Comparison of ENCODE assay signal across 15 cellular contexts in the genomic region with DNA sequence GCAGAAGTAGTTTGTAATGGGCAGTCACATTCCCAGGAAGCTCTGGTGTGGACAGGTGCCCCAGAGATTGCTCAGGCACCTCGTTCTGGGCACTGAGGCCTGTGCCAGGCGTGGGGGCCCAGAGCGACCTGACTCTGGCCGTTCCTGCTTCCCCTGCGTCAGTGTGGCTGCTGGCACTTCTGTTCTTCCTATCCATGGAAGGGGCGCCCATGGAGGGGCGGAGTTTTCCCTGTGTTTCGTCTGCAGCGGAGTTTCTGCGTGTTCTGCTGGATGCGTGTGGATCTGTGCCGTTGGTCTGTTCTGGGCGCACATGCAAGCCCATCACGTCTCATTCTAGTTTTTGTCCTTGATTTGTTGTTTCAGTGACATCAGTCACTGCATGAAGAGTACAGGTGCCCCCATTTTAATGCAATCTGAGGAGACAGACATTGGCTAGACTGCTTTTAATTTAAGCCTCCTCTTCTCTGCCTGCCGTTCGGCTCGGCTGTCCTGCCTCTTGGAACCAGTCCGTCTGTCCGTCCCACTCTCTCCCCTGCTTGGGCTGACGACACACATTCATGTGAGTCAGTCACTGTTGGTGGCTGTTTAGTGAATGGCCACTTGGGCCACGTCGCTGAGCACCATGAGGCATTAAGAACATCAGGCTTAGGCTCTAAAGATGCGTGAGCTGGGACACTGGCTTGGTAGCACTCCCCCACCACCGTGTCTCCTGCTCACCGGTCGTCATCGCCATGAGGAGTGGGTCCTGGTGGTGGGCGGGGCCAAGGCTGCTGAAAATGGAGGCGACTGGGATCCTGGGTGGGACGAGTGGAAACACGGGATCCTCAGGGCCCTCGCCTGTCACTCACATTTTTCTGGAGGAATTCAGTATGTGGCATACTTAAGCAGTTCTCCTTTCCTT.
DNase-seq lines count a peak whose midpoint lies in the region; ATAC-seq and TF ChIP-seq lines count a peak whose summit lies in the region.
"Had no signal": no experiment of that assay in that cellular context is flagged by ENCODE, and none has a peak within 500 bp of the region (broad histone marks: within the 10 kb centered on the region; RNA-seq: fewer than 3 reads in every experiment).

No MANE protein-coding gene starts in this region.

- H3K36me3 Mint-ChIP-seq in memory B cell, result peaks cover 49% of the 10 kb centered on the region

- H3K27me3 Mint-ChIP-seq in memory B cell, result no peaks in the 10 kb centered on the region
- H3K27me3 Mint-ChIP-seq: CD4-positive, alpha-beta memory T cell had no signal

- intact Hi-C loops in Right ventricle myocardium inferior (cut with DNase I), result no loop called here
- intact Hi-C loops in heart right ventricle (cut with DNase I), result no loop called here
- intact Hi-C loops in sciatic nerve (cut with DNase I), result no loop called here
- intact Hi-C loops in upper lobe of right lung (cut with DNase I), result no loop called here

- H3K27ac ChIP-seq in heart right ventricle (no peak overlapping the region), upper lobe of right lung (no peak overlapping the region)
- H3K27ac ChIP-seq: C4-2B had no signal

- H3K4me1 ChIP-seq in heart right ventricle, result peaks cover 0 to 6% (median 0%) of the 10 kb centered on the region in 9 donors
- peaks cover 3% of the 10 kb centered on the region for H3K4me1 ChIP-seq in upper lobe of right lung
- H3K4me1 ChIP-seq: BE2C had no signal

- H3K36me3 ChIP-seq in heart right ventricle (peaks cover 0 to under 1% (median 0%) of the 10 kb centered on the region in 9 donors), upper lobe of right lung (no peaks in the 10 kb centered on the region)
- H3K36me3 ChIP-seq: BE2C had no signal

- DNase-seq in Right ventricle myocardium inferior (ENCODE audit: missing footprints) (peak; percentile 67), heart right ventricle (no peak), memory B cell (ENCODE audit: low spot score in 2 of 2) (no peak), sciatic nerve (ENCODE audit: low spot score) (peak; percentile 52), upper lobe of right lung (peak; percentile 58), Ammon's horn (ENCODE audit: low spot score) (no peak)
- DNase-seq: BE2C; CD4-positive, alpha-beta memory T cell; DMS79; H7 had no signal

- no peak for ATAC-seq in Right ventricle myocardium inferior
- ATAC-seq in heart right ventricle, result no peak
- ATAC-seq in memory B cell (ENCODE audit: low read depth), result no peak
- ATAC-seq in sciatic nerve, result no peak
- ATAC-seq in upper lobe of right lung, result no peak
- ATAC-seq in HG02571 (IDR thresholded peaks at IDR 0.05; ENCODE audit: unreplicated experiment), result no peak
- no peak for ATAC-seq in GM18511 (IDR thresholded peaks at IDR 0.05; ENCODE audit: unreplicated experiment)
- ATAC-seq: GM12878, GM23338 had no signal

- peak overlapping the region; percentile 40 for H3K27ac Mint-ChIP-seq in memory B cell
- H3K27ac Mint-ChIP-seq: CD4-positive, alpha-beta memory T cell; GM23338 had no signal

- H3K4me3 ChIP-seq in heart right ventricle (no peak overlapping the region), upper lobe of right lung (no peak overlapping the region)
- H3K4me3 ChIP-seq: GM12878, GM23338 had no signal

- whole genome bisulfite sequencing in heart right ventricle, 2 donors, result 86 to 90% methylated on average over 32 of the region's 32 CpGs

- peaks cover 16% of the 10 kb centered on the region for H3K4me1 Mint-ChIP-seq in memory B cell

- H3K9me3 ChIP-seq in heart right ventricle (no peaks in the 10 kb centered on the region), upper lobe of right lung (no peaks in the 10 kb centered on the region)
- H3K9me3 ChIP-seq: BE2C had no signal

- peaks cover 6% of the 10 kb centered on the region for H3K9me3 Mint-ChIP-seq in memory B cell

- TF ChIP-seq CTCF in heart right ventricle (IDR thresholded peaks at IDR 0.05), result no peak
- no peak for TF ChIP-seq CTCF in upper lobe of right lung (IDR thresholded peaks at IDR 0.05)

- no peak overlapping the region for H3K4me3 Mint-ChIP-seq in memory B cell
- H3K4me3 Mint-ChIP-seq: CD4-positive, alpha-beta memory T cell; GM23338 had no signal

- no peaks in the 10 kb centered on the region for H3K27me3 ChIP-seq in heart right ventricle
- no peaks in the 10 kb centered on the region for H3K27me3 ChIP-seq in upper lobe of right lung
- H3K27me3 ChIP-seq: BE2C had no signal

Comparison
In these comparisons a context has a peak if more than half of its experiments do, and no peak if none do; other contexts are left out.
1. DNase-seq: peak in Right ventricle myocardium inferior (single experiment), sciatic nerve (single experiment) and upper lobe of right lung (single experiment); none in heart right ventricle (0 of 2), memory B cell (0 of 2) and Ammon's horn (single experiment).